In the genomic region with DNA sequence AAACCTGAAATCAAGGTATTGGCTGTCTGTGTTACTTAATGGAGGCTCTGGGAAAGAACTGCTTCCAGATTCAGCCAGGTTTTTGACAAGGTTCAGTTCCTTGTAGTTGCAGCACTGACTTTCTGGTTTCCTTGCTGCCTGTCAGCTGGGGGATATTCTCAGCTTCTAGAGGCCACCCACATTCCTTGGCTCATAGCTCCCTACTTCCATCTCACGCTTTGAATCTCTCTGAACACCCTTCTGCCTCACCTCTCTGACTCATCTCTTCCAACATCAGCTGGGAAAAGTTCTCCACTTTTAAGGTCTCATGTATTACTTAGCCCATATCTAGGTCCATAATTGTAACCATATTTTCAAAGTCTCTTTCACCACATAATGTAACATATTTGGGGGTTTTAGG, we compare ENCODE assay signal across 1 cellular context.
TF ChIP-seq lines count a peak whose summit lies in the region.

No MANE protein-coding gene starts in this region.

TF ChIP-seq in HCT116, 20 proteins besides CTCF, POLR2A, EP300 and RAD21 (continued from another document):
- TF ChIP-seq, protein P1, sequence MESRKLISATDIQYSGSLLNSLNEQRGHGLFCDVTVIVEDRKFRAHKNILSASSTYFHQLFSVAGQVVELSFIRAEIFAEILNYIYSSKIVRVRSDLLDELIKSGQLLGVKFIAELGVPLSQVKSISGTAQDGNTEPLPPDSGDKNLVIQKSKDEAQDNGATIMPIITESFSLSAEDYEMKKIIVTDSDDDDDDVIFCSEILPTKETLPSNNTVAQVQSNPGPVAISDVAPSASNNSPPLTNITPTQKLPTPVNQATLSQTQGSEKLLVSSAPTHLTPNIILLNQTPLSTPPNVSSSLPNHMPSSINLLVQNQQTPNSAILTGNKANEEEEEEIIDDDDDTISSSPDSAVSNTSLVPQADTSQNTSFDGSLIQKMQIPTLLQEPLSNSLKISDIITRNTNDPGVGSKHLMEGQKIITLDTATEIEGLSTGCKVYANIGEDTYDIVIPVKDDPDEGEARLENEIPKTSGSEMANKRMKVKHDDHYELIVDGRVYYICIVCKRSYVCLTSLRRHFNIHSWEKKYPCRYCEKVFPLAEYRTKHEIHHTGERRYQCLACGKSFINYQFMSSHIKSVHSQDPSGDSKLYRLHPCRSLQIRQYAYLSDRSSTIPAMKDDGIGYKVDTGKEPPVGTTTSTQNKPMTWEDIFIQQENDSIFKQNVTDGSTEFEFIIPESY (IDR thresholded peaks at IDR 0.05; ENCODE audit: extremely low read depth, insufficient replicate concordance, low read length), result no peak
- peak; percentile 24; the same call in 1 of the 2 replicates for TF ChIP-seq SP1 (IDR thresholded peaks at IDR 0.05; ENCODE audit: low read depth)
- no peak for TF ChIP-seq ELF1 (IDR thresholded peaks at IDR 0.05; ENCODE audit: borderline replicate concordance, low read depth)
- peak; percentile 43; the same call in 1 of the 2 replicates for TF ChIP-seq JUND (IDR thresholded peaks at IDR 0.05)
